ENCODE assay signal across 13 cellular contexts in genomic region chr6:139308936-139309603, GRCh38. TPM values are rescaled to one million over a fixed set of nuclear protein-coding genes. Genes with fewer than 3 reads are reported as not detected.
DNase-seq lines count a peak whose midpoint lies in the region; ATAC-seq and TF ChIP-seq lines count a peak whose summit lies in the region.
"Had no signal": no experiment of that assay in that cellular context is flagged by ENCODE, and none has a peak within 500 bp of the region (broad histone marks: within the 10 kb centered on the region; RNA-seq: fewer than 3 reads in every experiment).

No MANE protein-coding gene starts in this region.

- H4K20me1 ChIP-seq in osteoblast (ENCODE audit: insufficient read depth, low read length): no peaks in the 10 kb centered on the region

- H3K36me3 ChIP-seq in osteoblast (ENCODE audit: insufficient read depth, low read length): no peaks in the 10 kb centered on the region
- H3K36me3 ChIP-seq: esophagus squamous epithelium had no signal

- no peak overlapping the region for H3K4me2 ChIP-seq in osteoblast (ENCODE audit: insufficient read depth, low read length)

- H3K79me2 ChIP-seq in osteoblast (ENCODE audit: insufficient read depth, low read length): no peaks in the 10 kb centered on the region

- no peak for ATAC-seq in GM19467 (IDR thresholded peaks at IDR 0.05; ENCODE audit: unreplicated experiment)
- no peak for ATAC-seq in HG03342 (IDR thresholded peaks at IDR 0.05; ENCODE audit: unreplicated experiment)

- no peaks in the 10 kb centered on the region for H3K9me3 ChIP-seq in osteoblast (ENCODE audit: low read depth, low read length)
- H3K9me3 ChIP-seq: esophagus squamous epithelium had no signal

- peaks cover 14% of the 10 kb centered on the region for H3K4me1 ChIP-seq in osteoblast (ENCODE audit: insufficient read depth, low read length)

- DNase-seq in GM03348 (ENCODE audit: low spot score) (peak; percentile 77), HT1080 (ENCODE audit: low read depth) (peak; percentile 61), epithelial cell of proximal tubule (ENCODE audit: low read depth) (peak; percentile 25), osteoblast (ENCODE audit: insufficient read length, low spot score, missing footprints) (peak; percentile 76), SK-N-DZ (ENCODE audit: low spot score) (no peak)
- no peak for DNase-seq in stimulated activated CD4-positive, alpha-beta T cell treated with anti-CD3 and anti-CD28 coated beads, Interleukin-4, amount 100 ng/mL, for 1 hour
- DNase-seq: activated effector memory CD4-positive, alpha-beta T cell treated with anti-CD3 and anti-CD28 coated beads, Interleukin-2, amount 50 U/mL, for 16 hours; esophagus squamous epithelium; NCI-H82; stimulated activated CD4-positive, alpha-beta T cell treated with anti-CD3 and anti-CD28 coated beads, Interleukin-4, amount 100 ng/mL, for 4 hours; T-helper 1 cell had no signal

- TF ChIP-seq CTCF in epithelial cell of proximal tubule (conservative IDR thresholded peaks at IDR 0.05; ENCODE audit: low read depth, low read length) (no peak), osteoblast (IDR thresholded peaks at IDR 0.05; ENCODE audit: extremely low read depth, low read depth, low read length) (no peak)

- H3K27me3 ChIP-seq in osteoblast (ENCODE audit: insufficient read depth, low read length): no peaks in the 10 kb centered on the region
- H3K27me3 ChIP-seq: esophagus squamous epithelium had no signal

- peak overlapping the region; percentile 65 for H2AFZ ChIP-seq in osteoblast (ENCODE audit: low read length)

- peak overlapping the region; percentile 2 for H3K27ac ChIP-seq in osteoblast (ENCODE audit: low read depth, low read length)

- H3K4me3 ChIP-seq in epithelial cell of proximal tubule (ENCODE audit: low read depth, low read length): no peak overlapping the region
- no peak overlapping the region for H3K4me3 ChIP-seq in osteoblast (ENCODE audit: insufficient read depth, low read length)
- H3K4me3 ChIP-seq: esophagus squamous epithelium had no signal

RNA-seq across cellular contexts. Expression of gene TXLNB, which starts 17.3 kb away (rescaled TPM):
- 0.07 and 0.40 TPM in 2 replicates for total RNA-seq in HT1080 (2014; rRNA removed; shearing (Covaris generic))
- polyA plus RNA-seq in HT1080 (2015; cell fraction: cytosol; rRNA removed): 0.05 and 0.06 TPM in 2 replicates
- 0.24 and 0.29 TPM in 2 replicates for polyA plus RNA-seq in HT1080 (2015; cell fraction: nucleus; rRNA removed)
- total RNA-seq in epithelial cell of proximal tubule (not detected in 2 replicates), osteoblast (0.59 and 1.8 TPM in 2 replicates)
- polyA plus RNA-seq in SK-N-DZ (2014; cell fraction: cytosol; rRNA removed): 0.02 TPM in 1 of 2 replicates, not detected in the other
- polyA plus RNA-seq in SK-N-DZ (2014; cell fraction: nucleus; rRNA removed): 0.05 TPM in 1 of 2 replicates, not detected in the other

Comparison
In these comparisons a context has a peak if more than half of its experiments do, and no peak if none do; other contexts are left out.
1. DNase-seq: peak in GM03348 (single experiment), HT1080 (single experiment), epithelial cell of proximal tubule (single experiment) and osteoblast (single experiment); none in stimulated activated CD4-positive, alpha-beta T cell treated with anti-CD3 and anti-CD28 coated beads, Interleukin-4, amount 100 ng/mL, for 1 hour (single experiment) and SK-N-DZ (single experiment).